In the genomic region with DNA sequence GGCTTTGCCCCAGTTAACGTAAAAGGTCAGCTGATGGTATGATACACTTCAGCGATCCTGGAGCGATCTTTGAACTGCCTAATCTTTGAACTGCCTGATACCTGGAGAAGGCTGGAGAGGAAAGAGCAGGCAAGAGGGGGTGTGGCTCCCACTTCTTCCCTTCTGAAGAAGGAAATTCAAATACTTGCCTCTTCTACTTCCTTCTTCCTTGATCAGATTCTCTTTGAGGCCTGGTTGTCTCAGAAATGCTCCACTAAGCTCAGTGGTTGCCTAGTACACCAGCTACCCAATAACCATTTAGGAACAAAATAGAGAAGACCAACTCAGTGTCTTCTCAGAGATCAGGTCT, we compare ENCODE assay signal across 8 cellular contexts. TPM values are rescaled to one million over a fixed set of nuclear protein-coding genes. Genes with fewer than 3 reads are reported as not detected.
DNase-seq lines count a peak whose midpoint lies in the region; ATAC-seq and TF ChIP-seq lines count a peak whose summit lies in the region.

No MANE protein-coding gene starts in this region.

- H3K27ac Mint-ChIP-seq in activated B cell treated with CpG ODN at 0.5 μM for 24 hours: peak overlapping the region; percentile 59

- H3K36me3 ChIP-seq in heart right ventricle (no peaks in the 10 kb centered on the region), rectal smooth muscle tissue (ENCODE audit: control insufficient read depth, insufficient read depth, low read length) (no peaks in the 10 kb centered on the region)

- H3K4me1 ChIP-seq in heart right ventricle (peaks cover 0 to 60% (median 10%) of the 10 kb centered on the region in 9 donors), rectal smooth muscle tissue (ENCODE audit: control insufficient read depth, insufficient read depth, low read length) (no peaks in the 10 kb centered on the region)

- H3K4me3 Mint-ChIP-seq in activated B cell treated with CpG ODN at 0.5 μM for 24 hours: peak overlapping the region; percentile 80

- WGBS in heart right ventricle, 2 donors: 3 to 4% methylated on average over 3 of the region's 3 CpGs

- no peak for TF ChIP-seq CTCF in activated B cell treated with CpG ODN at 0.5 μM for 24 hours (IDR thresholded peaks at IDR 0.05)
- no peak for TF ChIP-seq CTCF in heart right ventricle (IDR thresholded peaks at IDR 0.05)

- DNase-seq in activated B cell treated with CpG ODN at 0.5 μM for 24 hours (no peak), heart right ventricle (no peak), NCI-H748 (lab: John Stamatoyannopoulos, UW; ENCODE audit: unreplicated experiment) (no peak), midbrain (lab: John Stamatoyannopoulos, UW) (no peak)

- ATAC-seq in GM18505 (IDR thresholded peaks at IDR 0.05; ENCODE audit: unreplicated experiment) (peak; percentile 35), HG03139 (IDR thresholded peaks at IDR 0.05; ENCODE audit: unreplicated experiment) (peak; percentile 15), activated B cell treated with CpG ODN at 0.5 μM for 24 hours (ENCODE audit: low read depth) (peak; percentile 43), heart right ventricle (peak; percentile 4 to 34 (median 20)), HG02970 (IDR thresholded peaks at IDR 0.05; ENCODE audit: low FRiP score, unreplicated experiment) (no peak)

- H3K27me3 ChIP-seq in heart right ventricle (no peaks in the 10 kb centered on the region), rectal smooth muscle tissue (ENCODE audit: control insufficient read depth, insufficient read depth, low read length) (no peaks in the 10 kb centered on the region)

- no peak overlapping the region for H3K9ac ChIP-seq in rectal smooth muscle tissue (ENCODE audit: low read length)

- no peak for TF ChIP-seq POLR2A in GM18505 (IDR thresholded peaks at IDR 0.05; ENCODE audit: borderline replicate concordance, extremely low read depth, insufficient read depth, insufficient read length)

- H3K4me3 ChIP-seq in heart right ventricle (peak overlapping the region; percentile 39 to 78 (median 65)), rectal smooth muscle tissue (ENCODE audit: low read length) (peak overlapping the region; percentile 88)

- CTCF ChIA-PET in activated B cell treated with CpG ODN at 0.5 μM for 24 hours (lab: Charles Lee): interaction anchor here (1.0 to 1.1 kb wide), 2 partner anchors 63 to 85 kb away, joined by 3 to 4 read pairs; a partner anchor contains a TSS

- peaks cover 2% of the 10 kb centered on the region for H3K36me3 Mint-ChIP-seq in activated B cell treated with CpG ODN at 0.5 μM for 24 hours (ENCODE audit: low read depth)

- peaks cover 26% of the 10 kb centered on the region for H3K4me1 Mint-ChIP-seq in activated B cell treated with CpG ODN at 0.5 μM for 24 hours

- H3K9me3 Mint-ChIP-seq in activated B cell treated with CpG ODN at 0.5 μM for 24 hours: no peaks in the 10 kb centered on the region

- intact Hi-C loops in activated B cell treated with CpG ODN at 0.5 μM for 24 hours (cut with micrococcal nuclease): loop anchor here (5.0 to 10.0 kb wide), 3 partner anchors 56 to 292 kb away; a partner anchor contains a TSS
- intact Hi-C loops in heart right ventricle (cut with DNase I): loop anchor here in 8 of 10 donors (2.0 to 10.0 kb wide), 4 partner anchors 62 to 84 kb away; a partner anchor contains a TSS

- no peaks in the 10 kb centered on the region for H3K9me3 ChIP-seq in heart right ventricle

- H3K27ac ChIP-seq in heart right ventricle (peak overlapping the region in 9 of 10 donors; percentile 45 to 87 (median 73)), rectal smooth muscle tissue (ENCODE audit: low read depth, low read length) (peak overlapping the region; percentile 47)

- POLR2A ChIA-PET in activated B cell treated with CpG ODN at 0.5 μM for 24 hours (lab: Charles Lee): interaction anchor here (1.3 to 3.3 kb wide), 4 partner anchors 7 to 84 kb away, joined by 3 to 31 read pairs (median 4); a partner anchor contains a TSS

- no peaks in the 10 kb centered on the region for H3K27me3 Mint-ChIP-seq in activated B cell treated with CpG ODN at 0.5 μM for 24 hours

RNA-seq across cellular contexts. Expression of a gene that starts 0.6 kb away (rescaled TPM):
- total RNA-seq in activated B cell treated with CpG ODN at 0.5 μM for 24 hours (3.5 and 5.4 TPM in 2 replicates), heart right ventricle (10 to 100 TPM in 7 of 10 donors, 1 to 10 TPM in 3; 9.4 to 18.6 (median 11.0) TPM)
- 10 to 100 TPM in 1 of 2 donors, 1 to 10 TPM in 1; 6.5 to 11.9 TPM for polyA plus RNA-seq in heart right ventricle
